Comparison of ENCODE assay signal across 1 cellular context in genomic region chr3:164779816-164780215, GRCh38.
TF ChIP-seq lines count a peak whose summit lies in the region.

No MANE protein-coding gene starts in this region.

TF ChIP-seq in H1, 55 proteins besides CTCF, POLR2A, EP300 and RAD21 (continued from another document):
- TF ChIP-seq, protein P1, sequence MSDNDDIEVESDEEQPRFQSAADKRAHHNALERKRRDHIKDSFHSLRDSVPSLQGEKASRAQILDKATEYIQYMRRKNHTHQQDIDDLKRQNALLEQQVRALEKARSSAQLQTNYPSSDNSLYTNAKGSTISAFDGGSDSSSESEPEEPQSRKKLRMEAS (IDR thresholded peaks at IDR 0.05): no peak
